ENCODE assay signal across 1 cellular context in genomic region chr19:41263042-41263849, GRCh38.
TF ChIP-seq lines count a peak whose summit lies in the region.

No MANE protein-coding gene starts in this region.

TF ChIP-seq in K562, 482 proteins besides CTCF, POLR2A, EP300 and RAD21 (continued from another document and continues in another):
- TF ChIP-seq, protein P1, sequence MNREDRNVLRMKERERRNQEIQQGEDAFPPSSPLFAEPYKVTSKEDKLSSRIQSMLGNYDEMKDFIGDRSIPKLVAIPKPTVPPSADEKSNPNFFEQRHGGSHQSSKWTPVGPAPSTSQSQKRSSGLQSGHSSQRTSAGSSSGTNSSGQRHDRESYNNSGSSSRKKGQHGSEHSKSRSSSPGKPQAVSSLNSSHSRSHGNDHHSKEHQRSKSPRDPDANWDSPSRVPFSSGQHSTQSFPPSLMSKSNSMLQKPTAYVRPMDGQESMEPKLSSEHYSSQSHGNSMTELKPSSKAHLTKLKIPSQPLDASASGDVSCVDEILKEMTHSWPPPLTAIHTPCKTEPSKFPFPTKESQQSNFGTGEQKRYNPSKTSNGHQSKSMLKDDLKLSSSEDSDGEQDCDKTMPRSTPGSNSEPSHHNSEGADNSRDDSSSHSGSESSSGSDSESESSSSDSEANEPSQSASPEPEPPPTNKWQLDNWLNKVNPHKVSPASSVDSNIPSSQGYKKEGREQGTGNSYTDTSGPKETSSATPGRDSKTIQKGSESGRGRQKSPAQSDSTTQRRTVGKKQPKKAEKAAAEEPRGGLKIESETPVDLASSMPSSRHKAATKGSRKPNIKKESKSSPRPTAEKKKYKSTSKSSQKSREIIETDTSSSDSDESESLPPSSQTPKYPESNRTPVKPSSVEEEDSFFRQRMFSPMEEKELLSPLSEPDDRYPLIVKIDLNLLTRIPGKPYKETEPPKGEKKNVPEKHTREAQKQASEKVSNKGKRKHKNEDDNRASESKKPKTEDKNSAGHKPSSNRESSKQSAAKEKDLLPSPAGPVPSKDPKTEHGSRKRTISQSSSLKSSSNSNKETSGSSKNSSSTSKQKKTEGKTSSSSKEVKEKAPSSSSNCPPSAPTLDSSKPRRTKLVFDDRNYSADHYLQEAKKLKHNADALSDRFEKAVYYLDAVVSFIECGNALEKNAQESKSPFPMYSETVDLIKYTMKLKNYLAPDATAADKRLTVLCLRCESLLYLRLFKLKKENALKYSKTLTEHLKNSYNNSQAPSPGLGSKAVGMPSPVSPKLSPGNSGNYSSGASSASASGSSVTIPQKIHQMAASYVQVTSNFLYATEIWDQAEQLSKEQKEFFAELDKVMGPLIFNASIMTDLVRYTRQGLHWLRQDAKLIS (CRISPR knock-in tag; IDR thresholded peaks at IDR 0.05) = peak; percentile 73; the same call in 1 of the 2 replicates
- TF ChIP-seq SETDB1 (IDR thresholded peaks at IDR 0.05; ENCODE audit: low read length) (no peak), ZNF347 (CRISPR knock-in tag; IDR thresholded peaks at IDR 0.05; ENCODE audit: low read depth) (no peak), ZNF655 (CRISPR knock-in tag; IDR thresholded peaks at IDR 0.05) (no peak), ZNF57 (CRISPR knock-in tag; IDR thresholded peaks at IDR 0.05) (no peak), PTRF (tag; IDR thresholded peaks at IDR 0.05) (no peak), JUND (IDR thresholded peaks at IDR 0.05; ENCODE audit: borderline replicate concordance, low read depth, low read length) (peak; percentile 34; the same call in 1 of the 2 replicates), JUND (tag; IDR thresholded peaks at IDR 0.05; ENCODE audit: borderline replicate concordance, low read depth, low read length) (no peak), SIN3A (IDR thresholded peaks at IDR 0.05; ENCODE audit: borderline replicate concordance in 2 of 2, control insufficient read depth in 1 of 2, low read depth in 2 of 2, low read length in 2 of 2) (no peak; a peak in 1 of 4 replicates), TBP (optimal IDR thresholded peaks at IDR 0.05; ENCODE audit: low read depth, low read length) (peak; percentile 85), TFAM (CRISPR knock-in tag; conservative IDR thresholded peaks at IDR 0.05) (no peak), NFXL1 (CRISPR knock-in tag; IDR thresholded peaks at IDR 0.05) (no peak), ZNF253 (CRISPR knock-in tag; conservative IDR thresholded peaks at IDR 0.05) (no peak), ZNF561 (CRISPR knock-in tag; conservative IDR thresholded peaks at IDR 0.05) (no peak), LEF1 (IDR thresholded peaks at IDR 0.05) (no peak), EZH2 (IDR thresholded peaks at IDR 0.05; ENCODE audit: borderline replicate concordance, low read depth, low read length) (no peak), ZNF239 (CRISPR knock-in tag; IDR thresholded peaks at IDR 0.05) (no peak), SNIP1 (IDR thresholded peaks at IDR 0.05; ENCODE audit: low read depth) (no peak), LARP7 (IDR thresholded peaks at IDR 0.05) (no peak), BDP1 (IDR thresholded peaks at IDR 0.05; ENCODE audit: insufficient read depth, insufficient read length) (no peak), CCNT2 (IDR thresholded peaks at IDR 0.05; ENCODE audit: borderline replicate concordance, extremely low read depth, insufficient read length, low read depth, low read length) (no peak), XRCC3 (IDR thresholded peaks at IDR 0.05) (no peak), SAFB (IDR thresholded peaks at IDR 0.05; ENCODE audit: borderline replicate concordance, low read depth, low read length) (no peak), HCFC1 (IDR thresholded peaks at IDR 0.05; ENCODE audit: low read depth, low read length) (no peak; the same call in 1 of the 2 replicates), KLF16 (IDR thresholded peaks at IDR 0.05) (no peak), SLC30A9 (CRISPR knock-in tag; IDR thresholded peaks at IDR 0.05) (no peak), JUN (IDR thresholded peaks at IDR 0.05; ENCODE audit: borderline replicate concordance, low read depth, low read length) (no peak), JUN (CRISPR knock-in tag; IDR thresholded peaks at IDR 0.05; ENCODE audit: borderline replicate concordance) (no peak), MITF (IDR thresholded peaks at IDR 0.05) (no peak), NFIC (IDR thresholded peaks at IDR 0.05) (no peak), ARID1B (IDR thresholded peaks at IDR 0.05) (no peak), CREBBP (IDR thresholded peaks at IDR 0.05; ENCODE audit: low read depth, low read length) (no peak), BRD9 (IDR thresholded peaks at IDR 0.05; ENCODE audit: low read depth, partially characterized antibody) (peak; percentile 92), CHD2 (IDR thresholded peaks at IDR 0.05; ENCODE audit: low read depth, low read length) (no peak), MYNN (IDR thresholded peaks at IDR 0.05) (no peak), MYNN (CRISPR knock-in tag; IDR thresholded peaks at IDR 0.05) (no peak), KDM4B (IDR thresholded peaks at IDR 0.05; ENCODE audit: borderline replicate concordance in 2 of 2, low read depth in 1 of 2) (no peak), DACH1 (IDR thresholded peaks at IDR 0.05; ENCODE audit: partially characterized antibody) (no peak), ZKSCAN8 (CRISPR knock-in tag; IDR thresholded peaks at IDR 0.05) (no peak), SREBF1 (IDR thresholded peaks at IDR 0.05; ENCODE audit: borderline replicate concordance, low read depth, low read length) (no peak), ZBTB17 (CRISPR knock-in tag; IDR thresholded peaks at IDR 0.05) (peak; percentile 36; the same call in 1 of the 2 replicates)
- TF ChIP-seq, protein P2, sequence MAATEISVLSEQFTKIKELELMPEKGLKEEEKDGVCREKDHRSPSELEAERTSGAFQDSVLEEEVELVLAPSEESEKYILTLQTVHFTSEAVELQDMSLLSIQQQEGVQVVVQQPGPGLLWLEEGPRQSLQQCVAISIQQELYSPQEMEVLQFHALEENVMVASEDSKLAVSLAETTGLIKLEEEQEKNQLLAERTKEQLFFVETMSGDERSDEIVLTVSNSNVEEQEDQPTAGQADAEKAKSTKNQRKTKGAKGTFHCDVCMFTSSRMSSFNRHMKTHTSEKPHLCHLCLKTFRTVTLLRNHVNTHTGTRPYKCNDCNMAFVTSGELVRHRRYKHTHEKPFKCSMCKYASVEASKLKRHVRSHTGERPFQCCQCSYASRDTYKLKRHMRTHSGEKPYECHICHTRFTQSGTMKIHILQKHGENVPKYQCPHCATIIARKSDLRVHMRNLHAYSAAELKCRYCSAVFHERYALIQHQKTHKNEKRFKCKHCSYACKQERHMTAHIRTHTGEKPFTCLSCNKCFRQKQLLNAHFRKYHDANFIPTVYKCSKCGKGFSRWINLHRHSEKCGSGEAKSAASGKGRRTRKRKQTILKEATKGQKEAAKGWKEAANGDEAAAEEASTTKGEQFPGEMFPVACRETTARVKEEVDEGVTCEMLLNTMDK (IDR thresholded peaks at IDR 0.05; ENCODE audit: borderline replicate concordance, insufficient read depth, low read depth, low read length, poor library complexity, severe bottlenecking) = no peak
- TF ChIP-seq, protein P3, sequence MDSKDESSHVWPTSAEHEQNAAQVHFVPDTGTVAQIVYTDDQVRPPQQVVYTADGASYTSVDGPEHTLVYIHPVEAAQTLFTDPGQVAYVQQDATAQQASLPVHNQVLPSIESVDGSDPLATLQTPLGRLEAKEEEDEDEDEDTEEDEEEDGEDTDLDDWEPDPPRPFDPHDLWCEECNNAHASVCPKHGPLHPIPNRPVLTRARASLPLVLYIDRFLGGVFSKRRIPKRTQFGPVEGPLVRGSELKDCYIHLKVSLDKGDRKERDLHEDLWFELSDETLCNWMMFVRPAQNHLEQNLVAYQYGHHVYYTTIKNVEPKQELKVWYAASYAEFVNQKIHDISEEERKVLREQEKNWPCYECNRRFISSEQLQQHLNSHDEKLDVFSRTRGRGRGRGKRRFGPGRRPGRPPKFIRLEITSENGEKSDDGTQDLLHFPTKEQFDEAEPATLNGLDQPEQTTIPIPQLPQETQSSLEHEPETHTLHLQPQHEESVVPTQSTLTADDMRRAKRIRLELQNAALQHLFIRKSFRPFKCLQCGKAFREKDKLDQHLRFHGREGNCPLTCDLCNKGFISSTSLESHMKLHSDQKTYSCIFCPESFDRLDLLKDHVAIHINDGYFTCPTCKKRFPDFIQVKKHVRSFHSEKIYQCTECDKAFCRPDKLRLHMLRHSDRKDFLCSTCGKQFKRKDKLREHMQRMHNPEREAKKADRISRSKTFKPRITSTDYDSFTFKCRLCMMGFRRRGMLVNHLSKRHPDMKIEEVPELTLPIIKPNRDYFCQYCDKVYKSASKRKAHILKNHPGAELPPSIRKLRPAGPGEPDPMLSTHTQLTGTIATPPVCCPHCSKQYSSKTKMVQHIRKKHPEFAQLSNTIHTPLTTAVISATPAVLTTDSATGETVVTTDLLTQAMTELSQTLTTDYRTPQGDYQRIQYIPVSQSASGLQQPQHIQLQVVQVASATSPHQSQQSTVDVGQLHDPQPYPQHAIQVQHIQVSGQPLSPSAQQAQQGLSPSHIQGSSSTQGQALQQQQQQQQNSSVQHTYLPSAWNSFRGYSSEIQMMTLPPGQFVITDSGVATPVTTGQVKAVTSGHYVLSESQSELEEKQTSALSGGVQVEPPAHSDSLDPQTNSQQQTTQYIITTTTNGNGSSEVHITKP (IDR thresholded peaks at IDR 0.05; ENCODE audit: partially characterized antibody) = peak; percentile 97
- TF ChIP-seq, protein P4, sequence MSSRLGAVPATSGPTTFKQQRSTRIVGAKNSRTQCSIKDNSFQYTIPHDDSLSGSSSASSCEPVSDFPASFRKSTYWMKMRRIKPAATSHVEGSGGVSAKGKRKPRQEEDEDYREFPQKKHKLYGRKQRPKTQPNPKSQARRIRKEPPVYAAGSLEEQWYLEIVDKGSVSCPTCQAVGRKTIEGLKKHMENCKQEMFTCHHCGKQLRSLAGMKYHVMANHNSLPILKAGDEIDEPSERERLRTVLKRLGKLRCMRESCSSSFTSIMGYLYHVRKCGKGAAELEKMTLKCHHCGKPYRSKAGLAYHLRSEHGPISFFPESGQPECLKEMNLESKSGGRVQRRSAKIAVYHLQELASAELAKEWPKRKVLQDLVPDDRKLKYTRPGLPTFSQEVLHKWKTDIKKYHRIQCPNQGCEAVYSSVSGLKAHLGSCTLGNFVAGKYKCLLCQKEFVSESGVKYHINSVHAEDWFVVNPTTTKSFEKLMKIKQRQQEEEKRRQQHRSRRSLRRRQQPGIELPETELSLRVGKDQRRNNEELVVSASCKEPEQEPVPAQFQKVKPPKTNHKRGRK (tag; IDR thresholded peaks at IDR 0.05) = no peak
- TF ChIP-seq, protein P5, sequence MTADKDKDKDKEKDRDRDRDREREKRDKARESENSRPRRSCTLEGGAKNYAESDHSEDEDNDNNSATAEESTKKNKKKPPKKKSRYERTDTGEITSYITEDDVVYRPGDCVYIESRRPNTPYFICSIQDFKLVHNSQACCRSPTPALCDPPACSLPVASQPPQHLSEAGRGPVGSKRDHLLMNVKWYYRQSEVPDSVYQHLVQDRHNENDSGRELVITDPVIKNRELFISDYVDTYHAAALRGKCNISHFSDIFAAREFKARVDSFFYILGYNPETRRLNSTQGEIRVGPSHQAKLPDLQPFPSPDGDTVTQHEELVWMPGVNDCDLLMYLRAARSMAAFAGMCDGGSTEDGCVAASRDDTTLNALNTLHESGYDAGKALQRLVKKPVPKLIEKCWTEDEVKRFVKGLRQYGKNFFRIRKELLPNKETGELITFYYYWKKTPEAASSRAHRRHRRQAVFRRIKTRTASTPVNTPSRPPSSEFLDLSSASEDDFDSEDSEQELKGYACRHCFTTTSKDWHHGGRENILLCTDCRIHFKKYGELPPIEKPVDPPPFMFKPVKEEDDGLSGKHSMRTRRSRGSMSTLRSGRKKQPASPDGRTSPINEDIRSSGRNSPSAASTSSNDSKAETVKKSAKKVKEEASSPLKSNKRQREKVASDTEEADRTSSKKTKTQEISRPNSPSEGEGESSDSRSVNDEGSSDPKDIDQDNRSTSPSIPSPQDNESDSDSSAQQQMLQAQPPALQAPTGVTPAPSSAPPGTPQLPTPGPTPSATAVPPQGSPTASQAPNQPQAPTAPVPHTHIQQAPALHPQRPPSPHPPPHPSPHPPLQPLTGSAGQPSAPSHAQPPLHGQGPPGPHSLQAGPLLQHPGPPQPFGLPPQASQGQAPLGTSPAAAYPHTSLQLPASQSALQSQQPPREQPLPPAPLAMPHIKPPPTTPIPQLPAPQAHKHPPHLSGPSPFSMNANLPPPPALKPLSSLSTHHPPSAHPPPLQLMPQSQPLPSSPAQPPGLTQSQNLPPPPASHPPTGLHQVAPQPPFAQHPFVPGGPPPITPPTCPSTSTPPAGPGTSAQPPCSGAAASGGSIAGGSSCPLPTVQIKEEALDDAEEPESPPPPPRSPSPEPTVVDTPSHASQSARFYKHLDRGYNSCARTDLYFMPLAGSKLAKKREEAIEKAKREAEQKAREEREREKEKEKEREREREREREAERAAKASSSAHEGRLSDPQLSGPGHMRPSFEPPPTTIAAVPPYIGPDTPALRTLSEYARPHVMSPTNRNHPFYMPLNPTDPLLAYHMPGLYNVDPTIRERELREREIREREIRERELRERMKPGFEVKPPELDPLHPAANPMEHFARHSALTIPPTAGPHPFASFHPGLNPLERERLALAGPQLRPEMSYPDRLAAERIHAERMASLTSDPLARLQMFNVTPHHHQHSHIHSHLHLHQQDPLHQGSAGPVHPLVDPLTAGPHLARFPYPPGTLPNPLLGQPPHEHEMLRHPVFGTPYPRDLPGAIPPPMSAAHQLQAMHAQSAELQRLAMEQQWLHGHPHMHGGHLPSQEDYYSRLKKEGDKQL (CRISPR knock-in tag; IDR thresholded peaks at IDR 0.05; ENCODE audit: borderline replicate concordance) = no peak
